In genomic region chr10:69477968-69478597, GRCh38 we compare ENCODE assay signal across 22 cellular contexts. TPM values are rescaled to one million over a fixed set of nuclear protein-coding genes. Genes with fewer than 3 reads are reported as not detected.
DNase-seq lines count a peak whose midpoint lies in the region; ATAC-seq and TF ChIP-seq lines count a peak whose summit lies in the region.
"Had no signal": no experiment of that assay in that cellular context is flagged by ENCODE, and none has a peak within 500 bp of the region (broad histone marks: within the 10 kb centered on the region; RNA-seq: fewer than 3 reads in every experiment).

No MANE protein-coding gene starts in this region.

- ATAC-seq in GM18861 (IDR thresholded peaks at IDR 0.05; ENCODE audit: unreplicated experiment) (no peak), HG03097 (IDR thresholded peaks at IDR 0.05; ENCODE audit: low FRiP score, unreplicated experiment) (no peak), GM21619 (IDR thresholded peaks at IDR 0.05; ENCODE audit: unreplicated experiment) (no peak), GM21786 (IDR thresholded peaks at IDR 0.05; ENCODE audit: unreplicated experiment) (no peak)
- ATAC-seq: natural killer cell treated with Interleukin-12 subunit alpha and Interleukin-12 subunit beta and Interleukin-15 and Interleukin-18, amount 100 ng/mL, for 72 hours; Panc1; stimulated activated naive CD8-positive, alpha-beta T cell treated with anti-CD3 and anti-CD28 coated beads, Interleukin-15, amount 100 ng/mL, for 72 hours had no signal

- no peak overlapping the region for H2AFZ ChIP-seq in smooth muscle cell (ENCODE audit: low read depth)

- H3K4me2 ChIP-seq in smooth muscle cell, result no peak overlapping the region

- peaks cover 0 to 7% (median 0%) of the 10 kb centered on the region in 5 experiments for H3K9me3 Mint-ChIP-seq in brain
- H3K9me3 Mint-ChIP-seq: memory B cell; natural killer cell treated with Interleukin-12 subunit alpha and Interleukin-12 subunit beta and Interleukin-15 and Interleukin-18, amount 100 ng/mL, for 72 hours; stimulated activated naive CD8-positive, alpha-beta T cell treated with anti-CD3 and anti-CD28 coated beads, Interleukin-15, amount 100 ng/mL, for 72 hours had no signal

- H4K20me1 ChIP-seq in smooth muscle cell (ENCODE audit: low read depth), result no peaks in the 10 kb centered on the region

- peaks cover 67% of the 10 kb centered on the region for H3K4me1 Mint-ChIP-seq in brain
- H3K4me1 Mint-ChIP-seq: stimulated activated naive CD8-positive, alpha-beta T cell treated with anti-CD3 and anti-CD28 coated beads, Interleukin-15, amount 100 ng/mL, for 72 hours had no signal

- H3K9me3 ChIP-seq in smooth muscle cell (replicated peaks; ENCODE audit: low read depth), result no peaks in the 10 kb centered on the region
- H3K9me3 ChIP-seq: SJCRH30 had no signal

- peak overlapping the region in 4 of 5 experiments; percentile 24 to 94 (median 66) for H3K27ac Mint-ChIP-seq in brain
- H3K27ac Mint-ChIP-seq: memory B cell; natural killer cell treated with Interleukin-12 subunit alpha and Interleukin-12 subunit beta and Interleukin-15 and Interleukin-18, amount 100 ng/mL, for 72 hours; stimulated activated naive CD8-positive, alpha-beta T cell treated with anti-CD3 and anti-CD28 coated beads, Interleukin-15, amount 100 ng/mL, for 72 hours had no signal

- no peaks in the 10 kb centered on the region for H3K36me3 Mint-ChIP-seq in brain
- H3K36me3 Mint-ChIP-seq: memory B cell; natural killer cell treated with Interleukin-12 subunit alpha and Interleukin-12 subunit beta and Interleukin-15 and Interleukin-18, amount 100 ng/mL, for 72 hours had no signal

- H3F3A ChIP-seq in smooth muscle cell (ENCODE audit: low read depth), result peaks cover 48% of the 10 kb centered on the region

- H3K27me3 ChIP-seq in smooth muscle cell (ENCODE audit: low read depth), result no peaks in the 10 kb centered on the region
- H3K27me3 ChIP-seq: SJCRH30 had no signal

- H3K36me3 ChIP-seq in smooth muscle cell (ENCODE audit: low read depth), result no peaks in the 10 kb centered on the region
- H3K36me3 ChIP-seq: SJCRH30 had no signal

- no peak overlapping the region for H3K9ac ChIP-seq in smooth muscle cell (ENCODE audit: low read depth)

- no peak overlapping the region for H3K4me3 ChIP-seq in smooth muscle cell
- H3K4me3 ChIP-seq: SJCRH30 had no signal

- peaks cover 4% of the 10 kb centered on the region for H3K27me3 Mint-ChIP-seq in brain

- H3K79me2 ChIP-seq in smooth muscle cell (ENCODE audit: low read depth), result peaks cover 36% of the 10 kb centered on the region

- no peak for TF ChIP-seq CTCF in brain (conservative IDR thresholded peaks at IDR 0.05)
- no peak for TF ChIP-seq CTCF in smooth muscle cell (IDR thresholded peaks at IDR 0.05; ENCODE audit: borderline replicate concordance, insufficient read depth, poor library complexity, severe bottlenecking)

- peak; percentile 48 for DNase-seq in Ammon's horn (ENCODE audit: low spot score)
- DNase-seq in medulla oblongata (ENCODE audit: extremely low spot score), result peak; percentile 72
- DNase-seq in smooth muscle cell (lab: John Stamatoyannopoulos, UW; ENCODE audit: unreplicated experiment), result no peak
- DNase-seq: activated CD8-positive, alpha-beta memory T cell treated with anti-CD3 and anti-CD28 coated beads, Interleukin-2, amount 50 U/mL, for 48 hours; dermis blood vessel endothelial cell; GOT3; Karpas-422; NCI-H1048; NCI-H2029; NCI-H446 treated with DMSO at 0.1 percent for 48 hours; NK-92 treated with Interleukin-12 subunit alpha and Interleukin-12 subunit beta, amount 100 ng/mL, for 24 hours; SJCRH30; stimulated activated CD4-positive, alpha-beta T cell treated with anti-CD3 and anti-CD28 coated beads, Interleukin-4, amount 100 ng/mL, for 4 hours; stimulated activated naive CD8-positive, alpha-beta T cell treated with anti-CD3 and anti-CD28 coated beads, Interleukin-15, amount 100 ng/mL, for 72 hours had no signal

- H3K4me1 ChIP-seq in smooth muscle cell (ENCODE audit: low read depth), result peaks cover 34% of the 10 kb centered on the region

- 79% methylated on average over 8 of the region's 8 CpGs for WGBS in smooth muscle cell (ENCODE audit: low lambda C conversion rate)

- no peak overlapping the region for H3K4me3 Mint-ChIP-seq in brain
- H3K4me3 Mint-ChIP-seq: memory B cell; natural killer cell treated with Interleukin-12 subunit alpha and Interleukin-12 subunit beta and Interleukin-15 and Interleukin-18, amount 100 ng/mL, for 72 hours; stimulated activated naive CD8-positive, alpha-beta T cell treated with anti-CD3 and anti-CD28 coated beads, Interleukin-15, amount 100 ng/mL, for 72 hours had no signal

- peak overlapping the region; percentile 97 for H3K27ac ChIP-seq in smooth muscle cell (ENCODE audit: low read depth)

RNA-seq across cellular contexts. Expression of gene TSPAN15, which starts 26.8 kb away (rescaled TPM):
- polyA plus RNA-seq in brain (ENCODE audit: insufficient read depth, low read depth, low replicate concordance) (38.4 TPM), smooth muscle cell (144 and 249 TPM in 2 replicates)
- 113 and 145 TPM in 2 replicates for total RNA-seq in smooth muscle cell
